In genomic region chr12:51307655-51308593, GRCh38 we compare ENCODE assay signal across 1 cellular context.
TF ChIP-seq lines count a peak whose summit lies in the region.

No MANE protein-coding gene starts in this region.

TF ChIP-seq in H1, 55 proteins besides CTCF, POLR2A, EP300 and RAD21:
- TF ChIP-seq SP1 (IDR thresholded peaks at IDR 0.05; ENCODE audit: low read depth, low read length), result no peak
- TF ChIP-seq JUND (IDR thresholded peaks at IDR 0.05; ENCODE audit: low read length), result no peak
